1 cellular context compared by ENCODE assay signal in genomic region chr6:42315220-42315990, GRCh38.
TF ChIP-seq lines count a peak whose summit lies in the region.

No MANE protein-coding gene starts in this region.

TF ChIP-seq in GM12878, 131 proteins besides CTCF, POLR2A, EP300 and RAD21 (continued from another document):
- TF ChIP-seq, protein P1, sequence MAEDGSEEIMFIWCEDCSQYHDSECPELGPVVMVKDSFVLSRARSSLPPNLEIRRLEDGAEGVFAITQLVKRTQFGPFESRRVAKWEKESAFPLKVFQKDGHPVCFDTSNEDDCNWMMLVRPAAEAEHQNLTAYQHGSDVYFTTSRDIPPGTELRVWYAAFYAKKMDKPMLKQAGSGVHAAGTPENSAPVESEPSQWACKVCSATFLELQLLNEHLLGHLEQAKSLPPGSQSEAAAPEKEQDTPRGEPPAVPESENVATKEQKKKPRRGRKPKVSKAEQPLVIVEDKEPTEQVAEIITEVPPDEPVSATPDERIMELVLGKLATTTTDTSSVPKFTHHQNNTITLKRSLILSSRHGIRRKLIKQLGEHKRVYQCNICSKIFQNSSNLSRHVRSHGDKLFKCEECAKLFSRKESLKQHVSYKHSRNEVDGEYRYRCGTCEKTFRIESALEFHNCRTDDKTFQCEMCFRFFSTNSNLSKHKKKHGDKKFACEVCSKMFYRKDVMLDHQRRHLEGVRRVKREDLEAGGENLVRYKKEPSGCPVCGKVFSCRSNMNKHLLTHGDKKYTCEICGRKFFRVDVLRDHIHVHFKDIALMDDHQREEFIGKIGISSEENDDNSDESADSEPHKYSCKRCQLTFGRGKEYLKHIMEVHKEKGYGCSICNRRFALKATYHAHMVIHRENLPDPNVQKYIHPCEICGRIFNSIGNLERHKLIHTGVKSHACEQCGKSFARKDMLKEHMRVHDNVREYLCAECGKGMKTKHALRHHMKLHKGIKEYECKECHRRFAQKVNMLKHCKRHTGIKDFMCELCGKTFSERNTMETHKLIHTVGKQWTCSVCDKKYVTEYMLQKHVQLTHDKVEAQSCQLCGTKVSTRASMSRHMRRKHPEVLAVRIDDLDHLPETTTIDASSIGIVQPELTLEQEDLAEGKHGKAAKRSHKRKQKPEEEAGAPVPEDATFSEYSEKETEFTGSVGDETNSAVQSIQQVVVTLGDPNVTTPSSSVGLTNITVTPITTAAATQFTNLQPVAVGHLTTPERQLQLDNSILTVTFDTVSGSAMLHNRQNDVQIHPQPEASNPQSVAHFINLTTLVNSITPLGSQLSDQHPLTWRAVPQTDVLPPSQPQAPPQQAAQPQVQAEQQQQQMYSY (CRISPR knock-in tag; IDR thresholded peaks at IDR 0.05), result no peak
